Comparison of ENCODE assay signal across 1 cellular context in genomic region chr14:64729386-64730060, GRCh38.
TF ChIP-seq lines count a peak whose summit lies in the region.

No MANE protein-coding gene starts in this region.

TF ChIP-seq in HepG2, 621 proteins besides CTCF, POLR2A, EP300 and RAD21:
- TF ChIP-seq GLMP (CRISPR knock-in tag; IDR thresholded peaks at IDR 0.05; ENCODE audit: borderline replicate concordance), result no peak
- TF ChIP-seq CEBPB (IDR thresholded peaks at IDR 0.05; ENCODE audit: borderline replicate concordance, low read depth, low read length), result peak; percentile 56
